Comparison of ENCODE assay signal across 1 cellular context in the genomic region with DNA sequence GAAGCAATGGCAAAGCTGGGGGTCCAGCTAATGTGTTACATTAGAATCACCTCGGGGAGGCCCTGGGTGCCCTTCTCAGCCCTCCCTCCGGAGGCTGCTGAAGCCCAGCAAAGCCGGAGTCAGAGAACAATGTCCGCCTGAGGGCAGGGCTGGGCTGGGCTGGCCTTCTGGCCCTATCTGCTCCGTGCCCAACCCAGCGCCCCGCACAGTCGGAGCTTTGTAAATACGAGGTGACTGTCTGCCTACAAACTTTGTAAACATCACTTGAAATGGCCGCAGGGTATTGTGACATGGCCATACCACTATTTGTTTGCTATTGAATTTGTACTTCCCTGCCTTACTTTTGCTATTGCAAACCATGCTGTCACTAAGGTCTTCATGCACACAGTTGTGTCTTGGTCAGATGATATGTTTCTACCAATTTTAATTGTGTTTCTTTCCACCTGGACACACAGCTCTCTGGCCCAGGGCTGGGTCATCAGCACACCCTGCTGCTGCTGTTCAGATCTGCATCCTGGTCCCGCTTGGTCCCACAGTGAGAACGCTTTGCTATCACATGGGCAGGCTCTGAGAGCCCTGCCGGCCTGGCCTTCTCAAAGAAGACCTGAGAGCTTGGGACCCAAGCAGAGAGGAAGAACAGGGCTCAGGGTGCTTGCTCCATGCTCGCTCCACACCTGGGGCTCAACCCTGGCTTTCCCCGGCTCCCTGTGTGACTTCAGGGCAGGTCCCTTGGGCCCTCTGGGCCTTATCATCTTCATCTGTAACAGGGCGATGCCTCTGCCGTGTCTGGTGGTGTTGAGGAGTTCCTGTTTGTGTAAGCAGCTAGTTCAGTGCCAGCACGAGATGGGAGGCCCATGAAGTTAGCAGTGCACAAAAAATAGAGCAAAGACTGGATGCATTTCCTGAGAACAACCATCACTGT.
TF ChIP-seq lines count a peak whose summit lies in the region.

No MANE protein-coding gene starts in this region.

TF ChIP-seq in HepG2, 621 proteins besides CTCF, POLR2A, EP300 and RAD21 (continued from another document and continues in another):
- TF ChIP-seq, protein P1, sequence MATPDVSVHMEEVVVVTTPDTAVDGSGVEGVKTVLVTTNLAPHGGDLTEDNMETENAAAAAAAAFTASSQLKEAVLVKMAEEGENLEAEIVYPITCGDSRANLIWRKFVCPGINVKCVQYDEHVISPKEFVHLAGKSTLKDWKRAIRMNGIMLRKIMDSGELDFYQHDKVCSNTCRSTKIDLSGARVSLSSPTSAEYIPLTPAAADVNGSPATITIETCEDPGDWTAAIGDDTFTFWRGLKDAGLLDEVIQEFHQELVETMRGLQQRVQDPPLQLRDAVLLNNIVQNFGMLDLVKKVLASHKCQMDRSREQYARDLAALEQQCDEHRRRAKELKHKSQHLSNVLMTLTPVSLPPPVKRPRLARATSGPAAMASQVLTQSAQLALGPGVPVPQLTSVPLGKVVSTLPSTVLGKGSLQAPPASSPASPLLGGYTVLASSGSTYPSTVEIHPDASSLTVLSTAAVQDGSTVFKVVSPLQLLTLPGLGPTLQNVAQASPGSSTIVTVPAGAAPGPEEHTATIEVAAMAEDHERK (CRISPR knock-in tag; IDR thresholded peaks at IDR 0.05; ENCODE audit: low read depth), result peak; percentile 40; the same call in 1 of the 2 replicates
- TF ChIP-seq ETV5 (CRISPR knock-in tag; IDR thresholded peaks at IDR 0.05; ENCODE audit: borderline replicate concordance) (peak; percentile 82; the same call in 1 of the 2 replicates), MAFK (conservative IDR thresholded peaks at IDR 0.05 in 1 of 2, IDR thresholded peaks at IDR 0.05 in 1 of 2; ENCODE audit: low read length in 2 of 2) (0 out of 4 replicates have a peak, but pooled peaks of 1 of the 2 experiments have one; percentile 11), MZF1 (CRISPR knock-in tag; IDR thresholded peaks at IDR 0.05; ENCODE audit: borderline replicate concordance) (no peak), ZNF616 (CRISPR knock-in tag; IDR thresholded peaks at IDR 0.05; ENCODE audit: low read depth) (no peak), ZNF562 (CRISPR knock-in tag; IDR thresholded peaks at IDR 0.05; ENCODE audit: borderline replicate concordance) (no peak), GABPA (IDR thresholded peaks at IDR 0.05; ENCODE audit: low read depth, low read length) (no peak), GABPA (CRISPR knock-in tag; IDR thresholded peaks at IDR 0.05; ENCODE audit: low read depth) (no peak), ZBTB1 (CRISPR knock-in tag; IDR thresholded peaks at IDR 0.05; ENCODE audit: borderline replicate concordance) (peak; percentile 46; the same call in 1 of the 2 replicates), YY1 (IDR thresholded peaks at IDR 0.05; ENCODE audit: insufficient read depth, insufficient replicate concordance, low read depth, low read length) (peak; percentile 89), NRL (CRISPR knock-in tag; IDR thresholded peaks at IDR 0.05; ENCODE audit: borderline replicate concordance) (peak; percentile 34; the same call in 1 of the 2 replicates), WIZ (CRISPR knock-in tag; IDR thresholded peaks at IDR 0.05) (no peak; the same call in 1 of the 2 replicates), GTF3A (CRISPR knock-in tag; conservative IDR thresholded peaks at IDR 0.05) (no peak), CCAR2 (optimal IDR thresholded peaks at IDR 0.05; ENCODE audit: low read depth, low read length) (no peak), ZFP90 (CRISPR knock-in tag; IDR thresholded peaks at IDR 0.05; ENCODE audit: borderline replicate concordance) (peak; percentile 79), KLF13 (CRISPR knock-in tag; IDR thresholded peaks at IDR 0.05) (no peak), EEA1 (CRISPR knock-in tag; IDR thresholded peaks at IDR 0.05; ENCODE audit: borderline replicate concordance) (no peak), ZNF546 (CRISPR knock-in tag; conservative IDR thresholded peaks at IDR 0.05) (no peak), GLI4 (CRISPR knock-in tag; IDR thresholded peaks at IDR 0.05; ENCODE audit: borderline replicate concordance) (0 out of 2 replicates have a peak, but pooled peaks have one; percentile 9), ZNF510 (CRISPR knock-in tag; IDR thresholded peaks at IDR 0.05; ENCODE audit: low read depth) (no peak), AGO2 (optimal IDR thresholded peaks at IDR 0.05; ENCODE audit: low read depth, low read length) (no peak), NFYB (CRISPR knock-in tag; IDR thresholded peaks at IDR 0.05) (no peak), MAFF (IDR thresholded peaks at IDR 0.05; ENCODE audit: low read depth, low read length) (no peak), RELA (CRISPR knock-in tag; IDR thresholded peaks at IDR 0.05) (no peak), PHF21A (CRISPR knock-in tag; IDR thresholded peaks at IDR 0.05) (no peak), ZNF496 (CRISPR knock-in tag; IDR thresholded peaks at IDR 0.05; ENCODE audit: insufficient replicate concordance) (no peak), TARDBP (CRISPR knock-in tag; IDR thresholded peaks at IDR 0.05) (peak; percentile 95), ZIK1 (CRISPR knock-in tag; IDR thresholded peaks at IDR 0.05; ENCODE audit: borderline replicate concordance, low read depth) (no peak), ZNF34 (CRISPR knock-in tag; IDR thresholded peaks at IDR 0.05; ENCODE audit: borderline replicate concordance) (no peak), ZNF180 (CRISPR knock-in tag; IDR thresholded peaks at IDR 0.05; ENCODE audit: borderline replicate concordance, low read depth) (no peak), NONO (IDR thresholded peaks at IDR 0.05) (no peak), NONO (CRISPR knock-in tag; conservative IDR thresholded peaks at IDR 0.05) (no peak), ZSCAN21 (CRISPR knock-in tag; IDR thresholded peaks at IDR 0.05; ENCODE audit: borderline replicate concordance) (0 out of 2 replicates have a peak, but pooled peaks have one; percentile 57), ZNF790 (CRISPR knock-in tag; IDR thresholded peaks at IDR 0.05; ENCODE audit: borderline replicate concordance) (no peak)
- TF ChIP-seq, protein P2, sequence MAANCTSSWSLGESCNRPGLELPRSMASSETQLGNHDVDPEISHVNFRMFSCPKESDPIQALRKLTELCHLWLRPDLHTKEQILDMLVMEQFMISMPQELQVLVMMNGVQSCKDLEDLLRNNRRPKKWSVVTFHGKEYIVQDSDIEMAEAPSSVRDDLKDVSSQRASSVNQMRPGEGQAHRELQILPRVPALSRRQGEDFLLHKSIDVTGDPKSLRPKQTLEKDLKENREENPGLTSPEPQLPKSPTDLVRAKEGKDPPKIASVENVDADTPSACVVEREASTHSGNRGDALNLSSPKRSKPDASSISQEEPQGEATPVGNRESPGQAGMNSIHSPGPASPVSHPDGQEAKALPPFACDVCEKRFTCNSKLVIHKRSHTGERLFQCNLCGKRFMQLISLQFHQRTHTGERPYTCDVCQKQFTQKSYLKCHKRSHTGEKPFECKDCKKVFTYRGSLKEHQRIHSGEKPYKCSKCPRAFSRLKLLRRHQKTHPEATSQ (CRISPR knock-in tag; IDR thresholded peaks at IDR 0.05; ENCODE audit: borderline replicate concordance), result peak; percentile 77; the same call in 1 of the 2 replicates
- TF ChIP-seq, protein P3, sequence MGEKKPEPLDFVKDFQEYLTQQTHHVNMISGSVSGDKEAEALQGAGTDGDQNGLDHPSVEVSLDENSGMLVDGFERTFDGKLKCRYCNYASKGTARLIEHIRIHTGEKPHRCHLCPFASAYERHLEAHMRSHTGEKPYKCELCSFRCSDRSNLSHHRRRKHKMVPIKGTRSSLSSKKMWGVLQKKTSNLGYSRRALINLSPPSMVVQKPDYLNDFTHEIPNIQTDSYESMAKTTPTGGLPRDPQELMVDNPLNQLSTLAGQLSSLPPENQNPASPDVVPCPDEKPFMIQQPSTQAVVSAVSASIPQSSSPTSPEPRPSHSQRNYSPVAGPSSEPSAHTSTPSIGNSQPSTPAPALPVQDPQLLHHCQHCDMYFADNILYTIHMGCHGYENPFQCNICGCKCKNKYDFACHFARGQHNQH (CRISPR knock-in tag; IDR thresholded peaks at IDR 0.05), result peak; percentile 100
- TF ChIP-seq, protein P4, sequence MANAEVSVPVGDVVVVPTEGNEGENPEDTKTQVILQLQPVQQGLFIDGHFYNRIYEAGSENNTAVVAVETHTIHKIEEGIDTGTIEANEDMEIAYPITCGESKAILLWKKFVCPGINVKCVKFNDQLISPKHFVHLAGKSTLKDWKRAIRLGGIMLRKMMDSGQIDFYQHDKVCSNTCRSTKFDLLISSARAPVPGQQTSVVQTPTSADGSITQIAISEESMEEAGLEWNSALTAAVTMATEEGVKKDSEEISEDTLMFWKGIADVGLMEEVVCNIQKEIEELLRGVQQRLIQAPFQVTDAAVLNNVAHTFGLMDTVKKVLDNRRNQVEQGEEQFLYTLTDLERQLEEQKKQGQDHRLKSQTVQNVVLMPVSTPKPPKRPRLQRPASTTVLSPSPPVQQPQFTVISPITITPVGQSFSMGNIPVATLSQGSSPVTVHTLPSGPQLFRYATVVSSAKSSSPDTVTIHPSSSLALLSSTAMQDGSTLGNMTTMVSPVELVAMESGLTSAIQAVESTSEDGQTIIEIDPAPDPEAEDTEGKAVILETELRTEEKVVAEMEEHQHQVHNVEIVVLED (CRISPR knock-in tag; IDR thresholded peaks at IDR 0.05; ENCODE audit: borderline replicate concordance), result peak; percentile 76; the same call in 1 of the 2 replicates
- TF ChIP-seq, protein P5, sequence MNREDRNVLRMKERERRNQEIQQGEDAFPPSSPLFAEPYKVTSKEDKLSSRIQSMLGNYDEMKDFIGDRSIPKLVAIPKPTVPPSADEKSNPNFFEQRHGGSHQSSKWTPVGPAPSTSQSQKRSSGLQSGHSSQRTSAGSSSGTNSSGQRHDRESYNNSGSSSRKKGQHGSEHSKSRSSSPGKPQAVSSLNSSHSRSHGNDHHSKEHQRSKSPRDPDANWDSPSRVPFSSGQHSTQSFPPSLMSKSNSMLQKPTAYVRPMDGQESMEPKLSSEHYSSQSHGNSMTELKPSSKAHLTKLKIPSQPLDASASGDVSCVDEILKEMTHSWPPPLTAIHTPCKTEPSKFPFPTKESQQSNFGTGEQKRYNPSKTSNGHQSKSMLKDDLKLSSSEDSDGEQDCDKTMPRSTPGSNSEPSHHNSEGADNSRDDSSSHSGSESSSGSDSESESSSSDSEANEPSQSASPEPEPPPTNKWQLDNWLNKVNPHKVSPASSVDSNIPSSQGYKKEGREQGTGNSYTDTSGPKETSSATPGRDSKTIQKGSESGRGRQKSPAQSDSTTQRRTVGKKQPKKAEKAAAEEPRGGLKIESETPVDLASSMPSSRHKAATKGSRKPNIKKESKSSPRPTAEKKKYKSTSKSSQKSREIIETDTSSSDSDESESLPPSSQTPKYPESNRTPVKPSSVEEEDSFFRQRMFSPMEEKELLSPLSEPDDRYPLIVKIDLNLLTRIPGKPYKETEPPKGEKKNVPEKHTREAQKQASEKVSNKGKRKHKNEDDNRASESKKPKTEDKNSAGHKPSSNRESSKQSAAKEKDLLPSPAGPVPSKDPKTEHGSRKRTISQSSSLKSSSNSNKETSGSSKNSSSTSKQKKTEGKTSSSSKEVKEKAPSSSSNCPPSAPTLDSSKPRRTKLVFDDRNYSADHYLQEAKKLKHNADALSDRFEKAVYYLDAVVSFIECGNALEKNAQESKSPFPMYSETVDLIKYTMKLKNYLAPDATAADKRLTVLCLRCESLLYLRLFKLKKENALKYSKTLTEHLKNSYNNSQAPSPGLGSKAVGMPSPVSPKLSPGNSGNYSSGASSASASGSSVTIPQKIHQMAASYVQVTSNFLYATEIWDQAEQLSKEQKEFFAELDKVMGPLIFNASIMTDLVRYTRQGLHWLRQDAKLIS (CRISPR knock-in tag; IDR thresholded peaks at IDR 0.05), result peak; percentile 79
- TF ChIP-seq, protein P6, sequence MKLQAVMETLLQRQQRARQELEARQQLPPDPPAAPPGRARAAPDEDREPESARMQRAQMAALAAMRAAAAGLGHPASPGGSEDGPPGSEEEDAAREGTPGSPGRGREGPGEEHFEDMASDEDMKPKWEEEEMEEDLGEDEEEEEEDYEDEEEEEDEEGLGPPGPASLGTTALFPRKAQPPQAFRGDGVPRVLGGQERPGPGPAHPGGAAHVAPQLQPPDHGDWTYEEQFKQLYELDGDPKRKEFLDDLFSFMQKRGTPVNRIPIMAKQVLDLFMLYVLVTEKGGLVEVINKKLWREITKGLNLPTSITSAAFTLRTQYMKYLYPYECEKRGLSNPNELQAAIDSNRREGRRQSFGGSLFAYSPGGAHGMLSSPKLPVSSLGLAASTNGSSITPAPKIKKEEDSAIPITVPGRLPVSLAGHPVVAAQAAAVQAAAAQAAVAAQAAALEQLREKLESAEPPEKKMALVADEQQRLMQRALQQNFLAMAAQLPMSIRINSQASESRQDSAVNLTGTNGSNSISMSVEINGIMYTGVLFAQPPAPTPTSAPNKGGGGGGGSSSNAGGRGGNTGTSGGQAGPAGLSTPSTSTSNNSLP (IDR thresholded peaks at IDR 0.05; ENCODE audit: low read depth, low read length), result peak; percentile 77
- TF ChIP-seq, protein P7, sequence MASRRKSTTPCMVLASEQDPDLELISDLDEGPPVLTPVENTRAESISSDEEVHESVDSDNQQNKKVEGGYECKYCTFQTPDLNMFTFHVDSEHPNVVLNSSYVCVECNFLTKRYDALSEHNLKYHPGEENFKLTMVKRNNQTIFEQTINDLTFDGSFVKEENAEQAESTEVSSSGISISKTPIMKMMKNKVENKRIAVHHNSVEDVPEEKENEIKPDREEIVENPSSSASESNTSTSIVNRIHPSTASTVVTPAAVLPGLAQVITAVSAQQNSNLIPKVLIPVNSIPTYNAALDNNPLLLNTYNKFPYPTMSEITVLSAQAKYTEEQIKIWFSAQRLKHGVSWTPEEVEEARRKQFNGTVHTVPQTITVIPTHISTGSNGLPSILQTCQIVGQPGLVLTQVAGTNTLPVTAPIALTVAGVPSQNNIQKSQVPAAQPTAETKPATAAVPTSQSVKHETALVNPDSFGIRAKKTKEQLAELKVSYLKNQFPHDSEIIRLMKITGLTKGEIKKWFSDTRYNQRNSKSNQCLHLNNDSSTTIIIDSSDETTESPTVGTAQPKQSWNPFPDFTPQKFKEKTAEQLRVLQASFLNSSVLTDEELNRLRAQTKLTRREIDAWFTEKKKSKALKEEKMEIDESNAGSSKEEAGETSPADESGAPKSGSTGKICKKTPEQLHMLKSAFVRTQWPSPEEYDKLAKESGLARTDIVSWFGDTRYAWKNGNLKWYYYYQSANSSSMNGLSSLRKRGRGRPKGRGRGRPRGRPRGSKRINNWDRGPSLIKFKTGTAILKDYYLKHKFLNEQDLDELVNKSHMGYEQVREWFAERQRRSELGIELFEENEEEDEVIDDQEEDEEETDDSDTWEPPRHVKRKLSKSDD (CRISPR knock-in tag; IDR thresholded peaks at IDR 0.05; ENCODE audit: low read depth), result peak; percentile 93
- TF ChIP-seq, protein P8, sequence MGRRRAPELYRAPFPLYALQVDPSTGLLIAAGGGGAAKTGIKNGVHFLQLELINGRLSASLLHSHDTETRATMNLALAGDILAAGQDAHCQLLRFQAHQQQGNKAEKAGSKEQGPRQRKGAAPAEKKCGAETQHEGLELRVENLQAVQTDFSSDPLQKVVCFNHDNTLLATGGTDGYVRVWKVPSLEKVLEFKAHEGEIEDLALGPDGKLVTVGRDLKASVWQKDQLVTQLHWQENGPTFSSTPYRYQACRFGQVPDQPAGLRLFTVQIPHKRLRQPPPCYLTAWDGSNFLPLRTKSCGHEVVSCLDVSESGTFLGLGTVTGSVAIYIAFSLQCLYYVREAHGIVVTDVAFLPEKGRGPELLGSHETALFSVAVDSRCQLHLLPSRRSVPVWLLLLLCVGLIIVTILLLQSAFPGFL (CRISPR knock-in tag; IDR thresholded peaks at IDR 0.05), result no peak
- TF ChIP-seq, protein P9, sequence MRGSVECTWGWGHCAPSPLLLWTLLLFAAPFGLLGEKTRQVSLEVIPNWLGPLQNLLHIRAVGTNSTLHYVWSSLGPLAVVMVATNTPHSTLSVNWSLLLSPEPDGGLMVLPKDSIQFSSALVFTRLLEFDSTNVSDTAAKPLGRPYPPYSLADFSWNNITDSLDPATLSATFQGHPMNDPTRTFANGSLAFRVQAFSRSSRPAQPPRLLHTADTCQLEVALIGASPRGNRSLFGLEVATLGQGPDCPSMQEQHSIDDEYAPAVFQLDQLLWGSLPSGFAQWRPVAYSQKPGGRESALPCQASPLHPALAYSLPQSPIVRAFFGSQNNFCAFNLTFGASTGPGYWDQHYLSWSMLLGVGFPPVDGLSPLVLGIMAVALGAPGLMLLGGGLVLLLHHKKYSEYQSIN (CRISPR knock-in tag; IDR thresholded peaks at IDR 0.05; ENCODE audit: borderline replicate concordance), result no peak
